14 cellular contexts compared by ENCODE assay signal in the genomic region with DNA sequence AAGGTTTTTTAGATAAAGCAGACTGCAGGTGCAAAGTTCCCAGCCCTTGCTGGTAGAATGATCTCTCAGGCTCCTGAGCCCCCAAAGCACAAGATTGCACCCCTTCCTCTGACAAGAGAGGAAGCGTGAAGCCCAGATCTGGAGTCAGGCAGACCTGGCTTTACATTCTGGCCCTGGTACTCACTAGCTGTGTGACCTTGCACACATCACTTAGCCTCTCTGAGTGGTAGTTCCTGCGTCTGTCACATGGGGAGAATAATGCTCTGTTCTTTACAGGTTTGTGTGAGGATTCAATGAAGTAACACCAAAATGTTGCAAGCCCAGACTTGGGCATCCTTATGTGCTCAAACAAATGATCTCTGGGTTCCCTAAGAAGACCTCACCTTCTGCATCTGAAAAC.
DNase-seq lines count a peak whose midpoint lies in the region; ATAC-seq, FAIRE-seq and TF ChIP-seq lines count a peak whose summit lies in the region.
"Had no signal": no experiment of that assay in that cellular context is flagged by ENCODE, and none has a peak within 500 bp of the region (broad histone marks: within the 10 kb centered on the region; RNA-seq: fewer than 3 reads in every experiment).

No MANE protein-coding gene starts in this region.

- peak overlapping the region; percentile 94 for H3K27ac ChIP-seq in GM23248
- peak overlapping the region; percentile 80 to 96 for H3K27ac ChIP-seq in kidney (ENCODE audit: low read depth in 2 of 2, low read length in 2 of 2)
- peak overlapping the region; percentile 93 for H3K27ac ChIP-seq in smooth muscle cell (ENCODE audit: low read depth)

- no peak for FAIRE-seq in kidney (lab: Jason Lieb, UNC)
- FAIRE-seq: GM18507, H54 had no signal

- H3K27me3 ChIP-seq in GM23248 (replicated peaks; ENCODE audit: insufficient read depth) (no peaks in the 10 kb centered on the region), smooth muscle cell (ENCODE audit: low read depth) (no peaks in the 10 kb centered on the region)

- no peaks in the 10 kb centered on the region for H3K9me2 ChIP-seq in GM23248 (ENCODE audit: insufficient read depth)

- intact Hi-C loops in kidney (cut with DNase I), result loop anchor here (10.0 kb wide), 1 partner anchor 49 kb away; no protein-coding TSS in a partner anchor

- H3K4me1 ChIP-seq in GM23248 (ENCODE audit: insufficient read depth) (peaks cover 40% of the 10 kb centered on the region), kidney (ENCODE audit: control insufficient read depth in 1 of 2, insufficient read depth in 1 of 2, low read depth in 1 of 2, low read length in 2 of 2) (peaks cover 15 to 19% of the 10 kb centered on the region in 2 donors), smooth muscle cell (ENCODE audit: low read depth) (peaks cover 16% of the 10 kb centered on the region)

- no peak for ATAC-seq in left lobe of liver

- WGBS in GM23248 (ENCODE audit: low coverage in 1 of 2, low lambda C conversion rate in 2 of 2, missing lambda C conversion rate in 2 of 2), 2 experiments, result 70 to 91% methylated on average over 2 of the region's 2 CpGs
- WGBS in smooth muscle cell (ENCODE audit: low lambda C conversion rate), result 88% methylated on average over 2 of the region's 2 CpGs

- H3K9me3 ChIP-seq in GM23248 (ENCODE audit: low read depth) (no peaks in the 10 kb centered on the region), kidney (ENCODE audit: control insufficient read depth in 1 of 2, low read length in 2 of 2) (no peaks in the 10 kb centered on the region), smooth muscle cell (replicated peaks; ENCODE audit: low read depth) (no peaks in the 10 kb centered on the region)

- H4K20me1 ChIP-seq in GM23248 (ENCODE audit: insufficient read depth) (no peaks in the 10 kb centered on the region), smooth muscle cell (ENCODE audit: low read depth) (no peaks in the 10 kb centered on the region)

- no peak for TF ChIP-seq CTCF in WI38 (IDR thresholded peaks at IDR 0.05; ENCODE audit: low read depth, low read length)
- no peak for TF ChIP-seq CTCF in kidney (IDR thresholded peaks at IDR 0.05; ENCODE audit: borderline replicate concordance, extremely low read depth, insufficient read depth)
- TF ChIP-seq CTCF in smooth muscle cell (IDR thresholded peaks at IDR 0.05; ENCODE audit: borderline replicate concordance, insufficient read depth, poor library complexity, severe bottlenecking), result no peak

- in situ Hi-C loops in GM23248 (cut with MboI), result loop anchor here (10.0 kb wide), 1 partner anchor 129 kb away; no protein-coding TSS in a partner anchor

- H2AFZ ChIP-seq in GM23248 (no peak overlapping the region), smooth muscle cell (ENCODE audit: low read depth) (no peak overlapping the region)

- H3F3A ChIP-seq in GM23248 (ENCODE audit: insufficient read depth), result peaks cover 26% of the 10 kb centered on the region
- peaks cover 16% of the 10 kb centered on the region for H3F3A ChIP-seq in smooth muscle cell (ENCODE audit: low read depth)

- peak overlapping the region; percentile 88 for H3K4me2 ChIP-seq in GM23248 (ENCODE audit: unreplicated experiment)
- peak overlapping the region; percentile 81 for H3K4me2 ChIP-seq in smooth muscle cell

- H3K36me3 ChIP-seq in GM23248 (ENCODE audit: low read depth), result no peaks in the 10 kb centered on the region
- no peaks in the 10 kb centered on the region for H3K36me3 ChIP-seq in kidney (ENCODE audit: control insufficient read depth in 1 of 2, insufficient read depth in 2 of 2, low read length in 2 of 2)
- no peaks in the 10 kb centered on the region for H3K36me3 ChIP-seq in smooth muscle cell (ENCODE audit: low read depth)

- no peak for DNase-seq in GM23248
- DNase-seq in kidney, result no peak
- DNase-seq in smooth muscle cell (lab: John Stamatoyannopoulos, UW; ENCODE audit: unreplicated experiment), result no peak
- no peak for DNase-seq in activated naive CD4-positive, alpha-beta T cell (lab: John Stamatoyannopoulos, UW)
- no peak for DNase-seq in left lobe of liver (ENCODE audit: low spot score)
- DNase-seq in cerebellar cortex (ENCODE audit: low spot score), result no peak
- no peak for DNase-seq in DMS79 (lab: John Stamatoyannopoulos, UW)
- DNase-seq: CD8-positive, alpha-beta memory T cell; effector memory CD8-positive, alpha-beta T cell; GDM1; stimulated activated CD4-positive, alpha-beta T cell treated with anti-CD3 and anti-CD28 coated beads, Interleukin-4, amount 100 ng/mL, for 4 hours had no signal

- peak overlapping the region; percentile 81 for H3K9ac ChIP-seq in GM23248
- H3K9ac ChIP-seq in kidney (ENCODE audit: low read length in 2 of 2), result no peak overlapping the region
- no peak overlapping the region for H3K9ac ChIP-seq in smooth muscle cell (ENCODE audit: low read depth)

- peaks cover 48% of the 10 kb centered on the region for H3K79me2 ChIP-seq in GM23248 (ENCODE audit: insufficient read depth)
- peaks cover 28% of the 10 kb centered on the region for H3K79me2 ChIP-seq in smooth muscle cell (ENCODE audit: low read depth)

- peak overlapping the region; percentile 80 for H3K4me3 ChIP-seq in GM23248
- peak overlapping the region; percentile 58 for H3K4me3 ChIP-seq in WI38 (ENCODE audit: low read depth, low read length)
- H3K4me3 ChIP-seq in kidney (ENCODE audit: low read length in 2 of 2), result no peak overlapping the region
- H3K4me3 ChIP-seq in smooth muscle cell, result no peak overlapping the region

Comparison
In these comparisons a context has a peak if more than half of its experiments do, and no peak if none do; other contexts are left out.
1. H3K4me3 ChIP-seq: peak in GM23248 (single experiment) and WI38 (single experiment); none in kidney (0 of 2) and smooth muscle cell (single experiment).
2. Peak in every context shown above with its lines, with median percentiles within 50 percentile points of each other: H3K27ac ChIP-seq.